Comparison of ENCODE assay signal across 8 cellular contexts in genomic region chr7:121395961-121396757, GRCh38. TPM values are rescaled to one million over a fixed set of nuclear protein-coding genes. Genes with fewer than 3 reads are reported as not detected.
A peak's percentile ranks its signal among the peaks of the same experiment; 100 is the strongest.
DNase-seq lines count a peak whose midpoint lies in the region; ATAC-seq, FAIRE-seq and TF ChIP-seq lines count a peak whose summit lies in the region.

Gene FAM3C (minus strand): TSS chr7:121396308. CDS start chr7:121382969, 13,339 bp downstream.

- H3K4me3 Mint-ChIP-seq in immature natural killer cell, result peak within 1 kb of the TSS; percentile 88 to 91 (median 91)

- H3K36me3 ChIP-seq in bronchial epithelial cell (ENCODE audit: control insufficient read depth, insufficient read depth, low read length) (no peaks in the 10 kb centered on the region), spleen (peaks cover 0 to 10% (median 0%) of the 10 kb centered on the region in 6 donors)

- H3K36me3 Mint-ChIP-seq in immature natural killer cell, result peaks cover 4 to 9% (median 4%) of the 10 kb centered on the region in 3 donors

- FAIRE-seq in bronchial epithelial cell (lab: Jason Lieb, UNC), result no peak

- WGBS in spleen, 5 donors, result 0 to 2% (median 1%) methylated on average over 8 to 85 of the region's 85 CpGs

- CTCF ChIA-PET in AG04449 (lab: Yijun Ruan, JAX), result interaction anchor here (0.6 to 5.1 kb wide), 46 partner anchors 11 to 591 kb away, joined by 3 to 96 read pairs (median 4); no protein-coding TSS in a partner anchor

- POLR2A ChIA-PET in AG04449 (lab: Yijun Ruan, JAX), result interaction anchor here (0.6 to 1.7 kb wide), 11 partner anchors 9 to 313 kb away, joined by 3 to 6 read pairs (median 4); no protein-coding TSS in a partner anchor

- peak within 1 kb of the TSS; percentile 86 to 94 (median 93) for H3K27ac ChIP-seq in spleen

- H3K9me3 Mint-ChIP-seq in immature natural killer cell, result no peaks in the 10 kb centered on the region

- intact Hi-C loops in spleen (cut with DNase I; ENCODE audit: low total_unique reads), result no loop called here

- ATAC-seq in GM18867 (IDR thresholded peaks at IDR 0.05; ENCODE audit: unreplicated experiment) (peak; percentile 81), HG03103 (IDR thresholded peaks at IDR 0.05; ENCODE audit: low read depth, unreplicated experiment) (peak; percentile 76)

- H3K4me3 ChIP-seq in AG04449 (ENCODE audit: low read depth, low read length) (peak within 1 kb of the TSS; percentile 73), WI38 (ENCODE audit: low read depth, low read length) (peak within 1 kb of the TSS; percentile 84), bronchial epithelial cell (ENCODE audit: low read depth, low read length) (peak within 1 kb of the TSS; percentile 73), spleen (peak within 1 kb of the TSS; percentile 60 to 96 (median 87))

- DNase-seq in AG04449 (ENCODE audit: low read depth, low spot score) (peak; percentile 33), NCI-H2196 (lab: John Stamatoyannopoulos, UW; ENCODE audit: unreplicated experiment) (peak; percentile 96), bronchial epithelial cell (ENCODE audit: low read depth) (peak; percentile 66), immature natural killer cell (peak; percentile 87 to 88 (median 87)), spleen (peak; percentile 96)

- peak in 2 of 3 donors; percentile 68 to 80 for TF ChIP-seq POLR2A in spleen (IDR thresholded peaks at IDR 0.05)

- peak within 1 kb of the TSS; percentile 82 to 95 (median 88) for H3K27ac Mint-ChIP-seq in immature natural killer cell

- no peaks in the 10 kb centered on the region for H3K27me3 ChIP-seq in bronchial epithelial cell (ENCODE audit: control insufficient read depth, insufficient read depth, low read length)
- H3K27me3 ChIP-seq in spleen (replicated peaks in 1 of 7), result no peaks in the 10 kb centered on the region

- H3K9me3 ChIP-seq in spleen, result peaks cover 0 to 4% (median 0%) of the 10 kb centered on the region in 8 donors

- peaks cover 16 to 51% (median 38%) of the 10 kb centered on the region in 6 donors for H3K4me1 ChIP-seq in spleen

- TF ChIP-seq CTCF in AG04449 (IDR thresholded peaks at IDR 0.05; ENCODE audit: insufficient read depth, low read length, missing control alignments), result peak; percentile 82
- peak; percentile 79 for TF ChIP-seq CTCF in WI38 (IDR thresholded peaks at IDR 0.05; ENCODE audit: low read depth, low read length)
- TF ChIP-seq CTCF in bronchial epithelial cell (IDR thresholded peaks at IDR 0.05; ENCODE audit: insufficient read depth, low read length, severe bottlenecking), result peak; percentile 74
- TF ChIP-seq CTCF in spleen (IDR thresholded peaks at IDR 0.05 in 8 of 11, conservative IDR thresholded peaks at IDR 0.05 in 3 of 11), result peak; percentile 79 to 100 (median 98)

- peaks cover 0 to 4% (median 1%) of the 10 kb centered on the region in 3 donors for H3K27me3 Mint-ChIP-seq in immature natural killer cell (ENCODE audit: low read depth in 3 of 3)

- H3K4me1 Mint-ChIP-seq in immature natural killer cell, result peaks cover 21 to 53% of the 10 kb centered on the region in 2 donors

RNA-seq across cellular contexts. Expression of gene FAM3C, which starts in this region (rescaled TPM):
- total RNA-seq in bronchial epithelial cell, result 41.9 and 42.6 TPM in 2 replicates
- polyA plus RNA-seq in immature natural killer cell, result 10 to 100 TPM; 34.5 to 49.4 (median 48.1) TPM
- 10 to 100 TPM; 45.8 to 69.2 (median 56.3) TPM for total RNA-seq in spleen
- polyA plus RNA-seq in spleen, result 10 to 100 TPM; 35.4 to 45.4 (median 36.7) TPM

Comparison
In these comparisons a context has a peak if more than half of its experiments do, and no peak if none do; other contexts are left out.
1. Peak in every context shown above with its lines: DNase-seq, ATAC-seq, H3K4me3 ChIP-seq and H3K27ac ChIP-seq.
2. DNase-seq: peak in every context shown above with its lines; median percentile 96 in NCI-H2196; 96 in spleen; 87 in immature natural killer cell; 66 in bronchial epithelial cell; 33 in AG04449.